In the genomic region with DNA sequence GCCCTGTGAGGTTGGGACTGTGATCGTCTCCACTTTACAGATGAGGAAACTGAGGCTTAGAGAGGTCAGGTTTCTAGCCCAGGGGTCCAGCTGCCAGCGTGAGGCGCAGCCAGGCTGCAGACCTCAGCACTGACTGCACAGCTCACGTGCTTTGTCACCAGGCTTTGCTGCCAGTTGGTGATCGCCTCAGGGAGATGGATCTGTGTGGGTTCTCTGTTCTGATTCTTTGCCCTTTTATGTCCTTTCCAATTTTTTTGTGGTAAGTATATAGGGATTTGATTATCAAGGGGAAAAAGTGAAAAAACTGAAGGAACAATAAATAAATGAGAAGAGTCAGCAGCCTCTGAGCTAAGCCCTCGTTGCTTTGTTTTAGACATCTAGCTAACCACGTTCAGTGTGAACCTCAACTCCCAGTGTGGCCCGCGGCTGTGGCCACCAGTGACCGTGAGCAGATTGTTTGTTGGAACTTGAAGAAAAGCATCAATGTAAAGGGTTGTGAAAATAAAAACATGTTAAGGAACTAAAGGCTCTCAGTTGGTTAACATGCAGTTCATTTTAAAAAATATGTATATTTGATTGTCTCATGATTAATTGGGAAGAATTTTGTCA, we compare ENCODE assay signal across 16 cellular contexts.
"Had no signal": no experiment of that assay in that cellular context is flagged by ENCODE, and none has a peak within 500 bp of the region (broad histone marks: within the 10 kb centered on the region; RNA-seq: fewer than 3 reads in every experiment).

No MANE protein-coding gene starts in this region.

- H3K27me3 ChIP-seq: gastroesophageal sphincter, hepatocyte, transverse colon had no signal

- DNase-seq: activated CD4-positive, alpha-beta T cell treated with anti-CD3 and anti-CD28 coated beads, Interleukin-2, amount 10 ng/mL, durations not matched to agents 7 days and 5 days; activated CD4-positive, CD25-positive, alpha-beta regulatory T cell; activated gamma-delta T cell; activated T-cell treated with anti-CD3 and anti-CD28 coated beads, Interleukin-2, amount 50 U/mL, for 1 hour; aorta; left cardiac atrium; natural killer cell; SHP77 treated with DMSO at 0.1 percent for 48 hours; stimulated activated CD4-positive, alpha-beta T cell treated with anti-CD3 and anti-CD28 coated beads, Interleukin-15, amount 100 ng/mL, for 24 hours; T-helper 2 cell; transverse colon had no signal

- H3K4me3 ChIP-seq: gastroesophageal sphincter, hepatocyte, transverse colon had no signal

- H3K4me1 ChIP-seq: gastroesophageal sphincter, transverse colon had no signal

- H3K9me3 ChIP-seq: gastroesophageal sphincter, transverse colon had no signal

- H3K36me3 Mint-ChIP-seq: natural killer cell had no signal

- H3K9me3 Mint-ChIP-seq: activated CD4-positive, alpha-beta T cell treated with anti-CD3 and anti-CD28 coated beads, Interleukin-2, amount 10 ng/mL, durations not matched to agents 7 days and 5 days; natural killer cell had no signal

- H3K27ac Mint-ChIP-seq: activated CD4-positive, alpha-beta T cell treated with anti-CD3 and anti-CD28 coated beads, Interleukin-2, amount 10 ng/mL, durations not matched to agents 7 days and 5 days; activated naive CD8-positive, alpha-beta T cell; natural killer cell had no signal

- H3K4me3 Mint-ChIP-seq: activated CD4-positive, alpha-beta T cell treated with anti-CD3 and anti-CD28 coated beads, Interleukin-2, amount 10 ng/mL, durations not matched to agents 7 days and 5 days; activated naive CD8-positive, alpha-beta T cell; natural killer cell had no signal

- FAIRE-seq: bronchial epithelial cell, endothelial cell of umbilical vein had no signal

- H3K27ac ChIP-seq: gastroesophageal sphincter, transverse colon had no signal

- H3K4me1 Mint-ChIP-seq: activated CD4-positive, alpha-beta T cell treated with anti-CD3 and anti-CD28 coated beads, Interleukin-2, amount 10 ng/mL, durations not matched to agents 7 days and 5 days had no signal

- ATAC-seq: gastroesophageal sphincter, left cardiac atrium, natural killer cell had no signal

- H3K27me3 Mint-ChIP-seq: activated CD4-positive, alpha-beta T cell treated with anti-CD3 and anti-CD28 coated beads, Interleukin-2, amount 10 ng/mL, durations not matched to agents 7 days and 5 days; activated naive CD8-positive, alpha-beta T cell had no signal
